In the genomic region with DNA sequence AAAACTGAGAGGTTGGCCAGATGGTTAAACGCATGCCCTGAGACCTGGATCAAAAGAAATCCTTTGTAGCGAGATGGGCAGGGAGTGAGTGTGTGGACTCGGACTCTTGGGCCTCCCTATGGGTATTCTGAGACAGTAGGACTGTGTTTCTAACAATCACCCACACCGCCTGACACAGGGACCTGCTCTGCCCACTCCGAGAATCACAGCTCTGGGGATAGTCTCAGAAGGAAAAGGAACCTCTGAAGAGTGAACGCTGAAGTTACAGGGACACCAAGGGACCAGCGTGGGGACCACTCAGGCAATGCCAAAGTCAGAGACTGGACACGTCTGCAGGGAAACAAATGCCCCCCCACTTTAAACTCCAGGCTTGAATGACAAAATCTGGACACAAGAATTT, we compare ENCODE assay signal across 20 cellular contexts.
"Had no signal": no experiment of that assay in that cellular context is flagged by ENCODE, and none has a peak within 500 bp of the region (broad histone marks: within the 10 kb centered on the region; RNA-seq: fewer than 3 reads in every experiment).

No MANE protein-coding gene starts in this region.

- DNase-seq: IMR-90, Karpas-422, KG1, MG63, NCI-H1092, NCI-H1436, NCI-H187, NCI-H2029, NCI-H2081 treated with DMSO at 0.1 percent for 48 hours, NCI-H2171, NCI-H226, NCI-H446, NCI-H510A, NCI-H524 treated with DMSO at 0.1 percent for 48 hours, NCI-H69, NCI-H774, Right ventricle myocardium superior, RPMI8226, SIG-M5 had no signal

- ATAC-seq: HepG2 had no signal
